ENCODE assay signal across 8 cellular contexts in the genomic region with DNA sequence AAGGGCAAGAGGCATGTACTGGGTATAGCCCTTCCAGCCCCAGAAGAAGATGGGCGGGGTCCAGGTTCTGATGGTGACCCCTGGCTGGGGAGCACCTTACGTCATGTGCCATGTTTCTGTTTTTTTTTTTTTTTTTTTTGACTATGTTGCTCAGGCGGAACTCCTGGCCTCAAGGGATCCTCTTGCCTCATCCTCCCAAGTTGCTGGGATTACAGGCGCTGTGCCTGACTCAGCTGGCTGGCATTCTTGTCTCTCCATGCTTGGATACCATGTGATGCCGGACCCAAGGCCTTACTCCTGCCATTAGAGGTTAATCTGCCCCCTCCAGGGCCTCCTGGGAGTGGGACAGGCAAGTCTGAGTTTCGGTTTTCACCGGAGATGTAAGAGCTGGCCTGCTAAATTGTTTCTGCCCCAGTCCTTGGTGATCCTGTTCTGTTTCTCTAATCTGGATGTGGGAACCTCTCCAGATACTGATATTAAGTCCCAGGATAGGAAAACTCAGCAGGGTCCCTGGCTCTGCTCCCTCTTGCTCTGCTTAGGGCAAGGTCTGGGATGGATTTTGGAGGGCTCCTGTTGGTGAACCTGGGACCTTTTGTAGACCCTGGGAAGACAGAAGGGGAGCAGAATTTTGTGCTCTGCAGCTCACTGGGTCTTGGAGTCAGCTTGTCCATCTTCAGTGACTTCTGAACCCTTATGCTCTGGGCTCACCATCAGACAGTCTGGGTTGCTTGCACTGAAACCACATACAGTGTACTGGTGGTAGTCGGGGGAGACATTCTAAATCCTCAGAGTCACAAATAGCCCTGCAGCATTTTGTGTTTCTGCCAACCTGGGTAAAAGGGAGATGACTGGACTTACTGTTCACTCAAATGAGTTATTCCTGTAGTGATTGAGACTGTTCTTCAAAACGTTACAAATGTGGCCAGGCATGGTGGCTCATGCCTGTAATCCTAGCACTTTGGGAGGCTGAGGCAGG. TPM values are rescaled to one million over a fixed set of nuclear protein-coding genes. Genes with fewer than 3 reads are reported as not detected.
DNase-seq lines count a peak whose midpoint lies in the region; ATAC-seq and TF ChIP-seq lines count a peak whose summit lies in the region.

No MANE protein-coding gene starts in this region.

- H3K4me3 ChIP-seq in gastrocnemius medialis, result no peak overlapping the region

- in situ Hi-C loops in gastrocnemius medialis (cut with MboI; ENCODE audit: low sequenced_read_pairs in 4 of 4), result no loop called here

- intact Hi-C loops in Right ventricle myocardium inferior (cut with DNase I) (no loop called here), gastrocnemius medialis (cut with DNase I; ENCODE audit: low total_unique reads) (no loop called here)

- ATAC-seq in Right ventricle myocardium inferior, result peak; percentile 78
- ATAC-seq in gastrocnemius medialis, result peak; percentile 50 to 66
- no peak for ATAC-seq in GM19455 (IDR thresholded peaks at IDR 0.05; ENCODE audit: unreplicated experiment)
- no peak for ATAC-seq in GM21381 (IDR thresholded peaks at IDR 0.05; ENCODE audit: unreplicated experiment)
- ATAC-seq in HG03025 (IDR thresholded peaks at IDR 0.05; ENCODE audit: low FRiP score, unreplicated experiment), result no peak

- H3K4me1 ChIP-seq in gastrocnemius medialis, result no peaks in the 10 kb centered on the region

- H3K27me3 ChIP-seq in gastrocnemius medialis, result no peaks in the 10 kb centered on the region

- DNase-seq in GM03348 (ENCODE audit: low spot score) (peak; percentile 82), T1000 (lab: John Stamatoyannopoulos, UW) (peak; percentile 88), Right ventricle myocardium inferior (ENCODE audit: missing footprints) (peak; percentile 83), gastrocnemius medialis (peak; percentile 23 to 66)
- no peak for DNase-seq in activated CD8-positive, alpha-beta memory T cell treated with anti-CD3 and anti-CD28 coated beads for 24 hours

- TF ChIP-seq CTCF in gastrocnemius medialis (IDR thresholded peaks at IDR 0.05 in 4 of 5, conservative IDR thresholded peaks at IDR 0.05 in 1 of 5), result no peak

- H3K36me3 ChIP-seq in gastrocnemius medialis, result no peaks in the 10 kb centered on the region

- no peaks in the 10 kb centered on the region for H3K9me3 ChIP-seq in gastrocnemius medialis

- H3K27ac ChIP-seq in gastrocnemius medialis, result no peak overlapping the region

- no peak for TF ChIP-seq POLR2A in gastrocnemius medialis (IDR thresholded peaks at IDR 0.05)

RNA-seq across cellular contexts. Expression of a gene that starts 45.1 kb away (rescaled TPM):
- total RNA-seq in Right ventricle myocardium inferior (1.7 TPM), gastrocnemius medialis (under 1 TPM; 0.15 to 0.64 (median 0.24) TPM)

RNA-seq across cellular contexts. Expression of a gene that starts 49.8 kb away (rescaled TPM):
- total RNA-seq in Right ventricle myocardium inferior, result 77.6 TPM
- 10 to 100 TPM; 35.2 to 54.7 (median 44.9) TPM for total RNA-seq in gastrocnemius medialis

Comparison
In these comparisons a context has a peak if more than half of its experiments do, and no peak if none do; other contexts are left out.
1. ATAC-seq: peak in Right ventricle myocardium inferior (single experiment) and gastrocnemius medialis (2 of 2); none in GM19455 (single experiment), GM21381 (single experiment) and HG03025 (single experiment).